In genomic region chr2:9451231-9451630, GRCh38 we compare ENCODE assay signal across 30 cellular contexts.
"Had no signal": no experiment of that assay in that cellular context is flagged by ENCODE, and none has a peak within 500 bp of the region (broad histone marks: within the 10 kb centered on the region; RNA-seq: fewer than 3 reads in every experiment).

No MANE protein-coding gene starts in this region.

- DNase-seq: activated CD4-positive, alpha-beta memory T cell treated with anti-CD3 and anti-CD28 coated beads, Interleukin-2, amount 10 ng/mL, durations not matched to agents 7 days and 5 days; activated CD4-positive, alpha-beta T cell treated with anti-CD3 and anti-CD28 coated beads for 1 hour; activated CD4-positive, alpha-beta T cell treated with anti-CD3 and anti-CD28 coated beads for 36 hours; activated CD4-positive, alpha-beta T cell treated with anti-CD3 and anti-CD28 coated beads for 48 hours; activated CD4-positive, alpha-beta T cell treated with anti-CD3 and anti-CD28 coated beads, Interleukin-2, amount 10 ng/mL, durations not matched to agents 7 days and 5 days; activated CD4-positive, alpha-beta T cell treated with anti-CD3 and anti-CD28 coated beads, Interleukin-2, amount 50 U/mL, for 48 hours; activated CD4-positive, CD25-positive, alpha-beta regulatory T cell; activated CD8-positive, alpha-beta memory T cell treated with anti-CD3 and anti-CD28 coated beads for 24 hours; activated CD8-positive, alpha-beta memory T cell treated with anti-CD3 and anti-CD28 coated beads, Interleukin-2, amount 10 ng/mL, durations not matched to agents 7 days and 5 days; activated CD8-positive, alpha-beta memory T cell treated with anti-CD3 and anti-CD28 coated beads, Interleukin-2, amount 50 U/mL, for 48 hours; activated CD8-positive, alpha-beta T cell treated with anti-CD3 and anti-CD28 coated beads, Interleukin-2, amount 10 ng/mL, durations not matched to agents 7 days and 5 days; activated effector memory CD4-positive, alpha-beta T cell treated with Interleukin-2 at 50 U/mL for 16 hours; activated gamma-delta T cell; activated naive CD4-positive, alpha-beta T cell treated with anti-CD3 and anti-CD28 coated beads, Interleukin-2, amount 10 ng/mL, durations not matched to agents 7 days and 5 days; activated naive CD4-positive, alpha-beta T cell treated with Interleukin-2 at 50 U/mL for 16 hours; activated naive CD8-positive, alpha-beta T cell treated with anti-CD3 and anti-CD28 coated beads, Interleukin-2, amount 10 ng/mL, durations not matched to agents 7 days and 5 days; activated naive CD8-positive, alpha-beta T cell treated with anti-CD3 and anti-CD28 coated beads, Interleukin-2, amount 50 U/mL, for 24 hours; activated T-cell treated with anti-CD3 and anti-CD28 coated beads, Interleukin-2, amount 50 U/mL, for 24 hours; activated T-cell treated with anti-CD3 and anti-CD28 coated beads, Interleukin-2, amount 50 U/mL, for 48 hours; amygdala; anterior cingulate cortex; body of pancreas; brain microvascular endothelial cell; central memory CD4-positive, alpha-beta T cell; T-helper 2 cell; T-helper 9 cell; WERI-Rb-1 had no signal

- ATAC-seq: activated CD4-positive, alpha-beta T cell treated with anti-CD3 and anti-CD28 coated beads for 36 hours; activated CD4-positive, CD25-positive, alpha-beta regulatory T cell treated with anti-CD3 and anti-CD28 coated beads, Interleukin-2, amount 50 U/mL, for 24 hours; activated CD8-positive, alpha-beta memory T cell treated with anti-CD3 and anti-CD28 coated beads, Interleukin-2, amount 10 ng/mL, durations not matched to agents 7 days and 5 days; activated CD8-positive, alpha-beta T cell treated with anti-CD3 and anti-CD28 coated beads, Interleukin-2, amount 10 ng/mL, durations not matched to agents 7 days and 5 days; activated naive CD8-positive, alpha-beta T cell treated with anti-CD3 and anti-CD28 coated beads, Interleukin-2, amount 50 U/mL, for 24 hours; body of pancreas; WTC11 had no signal

- H3K27ac ChIP-seq: body of pancreas, brain microvascular endothelial cell, breast epithelium, WERI-Rb-1 had no signal
